13 cellular contexts compared by ENCODE assay signal in the genomic region with DNA sequence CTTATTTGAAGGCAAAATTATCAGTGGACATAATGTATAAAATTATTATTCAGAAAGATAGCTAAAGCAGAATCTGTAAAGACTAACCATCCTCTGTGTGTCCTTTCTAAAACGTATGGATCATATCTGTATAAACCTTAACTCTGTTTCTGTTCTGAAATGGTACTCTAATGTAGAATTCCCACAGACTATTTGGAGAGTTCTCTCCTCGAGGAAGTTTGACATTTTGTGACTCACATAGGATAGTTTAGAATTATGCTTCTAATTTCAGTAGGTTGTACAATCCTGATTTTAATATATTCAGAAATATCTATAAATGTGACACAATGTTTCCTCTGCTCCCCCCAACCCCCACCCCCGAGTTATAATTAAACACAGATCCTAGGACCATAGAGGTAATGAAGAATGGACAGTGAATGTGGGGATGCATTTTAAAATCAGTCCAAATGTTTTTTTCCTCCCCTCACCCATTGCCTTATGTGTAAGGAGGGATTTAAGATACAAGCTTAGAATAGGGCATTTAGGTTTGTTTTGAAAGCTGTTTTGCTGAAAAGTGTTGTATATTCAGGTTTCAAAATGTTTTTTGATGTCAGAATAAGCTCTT.
DNase-seq lines count a peak whose midpoint lies in the region; ATAC-seq and TF ChIP-seq lines count a peak whose summit lies in the region.
"Had no signal": no experiment of that assay in that cellular context is flagged by ENCODE, and none has a peak within 500 bp of the region (broad histone marks: within the 10 kb centered on the region; RNA-seq: fewer than 3 reads in every experiment).

No MANE protein-coding gene starts in this region.

- peaks cover 0 to 3% of the 10 kb centered on the region in 2 experiments; a peak in 2 of 5 replicates for H3K9me3 Mint-ChIP-seq in H9
- H3K9me3 Mint-ChIP-seq: CD8-positive, alpha-beta T cell; natural killer cell had no signal

- H3K9ac ChIP-seq in HUES64 (ENCODE audit: low read depth, low read length) (peak overlapping the region; percentile 62; the same call in 1 of the 2 replicates), mammary epithelial cell (ENCODE audit: insufficient read depth, low read length) (peak overlapping the region; percentile 63), H9 (ENCODE audit: extremely low read depth, insufficient read length, low read length) (no peak overlapping the region)

- H3K14ac ChIP-seq in H9 (ENCODE audit: insufficient read depth, low read length), result no peak overlapping the region

- no peak overlapping the region for H2BK12ac ChIP-seq in H9 (ENCODE audit: insufficient read length, low read depth, low read length)

- H4K91ac ChIP-seq in H9 (ENCODE audit: insufficient read length, low read depth, low read length), result no peak overlapping the region

- H3K27me3 ChIP-seq in HUES64 (ENCODE audit: insufficient read depth, low read length) (no peaks in the 10 kb centered on the region), mammary epithelial cell (ENCODE audit: insufficient read depth, low read length) (no peaks in the 10 kb centered on the region), tibial artery (no peaks in the 10 kb centered on the region), H9 (ENCODE audit: insufficient read depth, low read length) (no peaks in the 10 kb centered on the region)

- TF ChIP-seq CTCF in mammary epithelial cell (conservative IDR thresholded peaks at IDR 0.05 in 1 of 2, IDR thresholded peaks at IDR 0.05 in 1 of 2; ENCODE audit: extremely low read depth in 1 of 2, insufficient read depth in 1 of 2, low read depth in 1 of 2, low read length in 2 of 2), result no peak
- TF ChIP-seq CTCF in tibial artery (IDR thresholded peaks at IDR 0.05), result no peak
- TF ChIP-seq CTCF in H9 (conservative IDR thresholded peaks at IDR 0.05), result no peak

- no peak overlapping the region for H3K4ac ChIP-seq in H9 (ENCODE audit: low read depth, low read length)

- no peak overlapping the region for H4K8ac ChIP-seq in H9 (replicated peaks; ENCODE audit: insufficient read length, low read depth, low read length)

- no peak overlapping the region for H3T11ph ChIP-seq in H9 (ENCODE audit: low read length)

- ATAC-seq in HG02852 (IDR thresholded peaks at IDR 0.05; ENCODE audit: unreplicated experiment) (no peak), HG03025 (IDR thresholded peaks at IDR 0.05; ENCODE audit: low FRiP score, unreplicated experiment) (no peak)
- ATAC-seq: CD8-positive, alpha-beta T cell; natural killer cell had no signal

- H3K4me3 ChIP-seq in HUES64 (ENCODE audit: low read length) (no peak overlapping the region), mammary epithelial cell (replicated peaks in 1 of 3; ENCODE audit: insufficient read depth in 1 of 3, low read depth in 2 of 3, low read length in 3 of 3) (peak overlapping the region in 2 of 3 experiments; percentile 36 to 45), tibial artery (peak overlapping the region in 1 of 2 donors; percentile 30)

- H3K27ac Mint-ChIP-seq in H9, result peak overlapping the region in 1 of 3 experiments; percentile 95; a peak in 1 of 7 replicates
- H3K27ac Mint-ChIP-seq: CD8-positive, alpha-beta T cell; natural killer cell had no signal

- in situ Hi-C loops in mammary epithelial cell (cut with MboI; ENCODE audit: low sequenced_read_pairs in 2 of 2), result no loop called here

- no peaks in the 10 kb centered on the region for H3K79me1 ChIP-seq in H9 (ENCODE audit: insufficient read depth, low read depth, low read length, poor library complexity, severe bottlenecking)

- H2BK120ac ChIP-seq in H9 (ENCODE audit: low read depth, low read length, poor library complexity, severe bottlenecking), result no peak overlapping the region

- no peaks in the 10 kb centered on the region for H4K20me1 ChIP-seq in mammary epithelial cell (ENCODE audit: insufficient read depth, low read length)
- no peaks in the 10 kb centered on the region for H4K20me1 ChIP-seq in H9 (ENCODE audit: control insufficient read depth, insufficient read depth, insufficient read length)

- 100% methylated on average over 1 of the region's 3 CpGs for WGBS in HUES64
- WGBS in mammary epithelial cell (ENCODE audit: low coverage, missing lambda C conversion rate), result 0% methylated on average over 3 of the region's 3 CpGs
- WGBS in H9 (ENCODE audit: extremely low coverage, insufficient read length, low lambda C conversion rate), result no CpG with 5 or more reads among the region's 3 CpGs

- no peak overlapping the region for H2AK5ac ChIP-seq in H9 (ENCODE audit: insufficient read length, low read length)

- H3K23me2 ChIP-seq in H9 (ENCODE audit: insufficient read length, low read depth, low read length, poor library complexity, severe bottlenecking), result no peaks in the 10 kb centered on the region

- H3K79me2 ChIP-seq in mammary epithelial cell (ENCODE audit: insufficient read depth, low read length), result no peaks in the 10 kb centered on the region
- H3K79me2 ChIP-seq in H9 (ENCODE audit: insufficient read depth, low read length), result no peaks in the 10 kb centered on the region

- H4K5ac ChIP-seq in H9 (ENCODE audit: insufficient read length, low read depth, low read length), result no peak overlapping the region

- peak overlapping the region; percentile 91 for H2AFZ ChIP-seq in mammary epithelial cell (ENCODE audit: low read depth, low read length)
- no peak overlapping the region for H2AFZ ChIP-seq in H9 (ENCODE audit: low read length)

- H3K4me1 Mint-ChIP-seq in H9, result peaks cover 35% of the 10 kb centered on the region in 2 experiments

- no peak overlapping the region for H2BK15ac ChIP-seq in H9 (ENCODE audit: low read depth, low read length)

- H3K4me1 ChIP-seq in HUES64 (ENCODE audit: insufficient read depth, low read length) (peaks cover 59% of the 10 kb centered on the region), mammary epithelial cell (ENCODE audit: insufficient read depth, low read length) (peaks cover 5% of the 10 kb centered on the region), tibial artery (peaks cover 0 to 12% (median 0%) of the 10 kb centered on the region in 4 donors), H9 (ENCODE audit: insufficient read depth, low read length) (peaks cover 2% of the 10 kb centered on the region; the same call in 1 of the 2 replicates)

- BruUV-seq in mammary epithelial cell (replicated peaks; lab: Mats Ljungman, UMichigan), result TSS peak; percentile 76

- H3K27ac ChIP-seq in HUES64 (ENCODE audit: low read depth, low read length), result peak overlapping the region; percentile 7; the same call in 1 of the 2 replicates
- H3K27ac ChIP-seq in mammary epithelial cell (ENCODE audit: insufficient read depth, low read depth, low read length), result peak overlapping the region; percentile 86
- H3K27ac ChIP-seq in tibial artery, result peak overlapping the region; percentile 27 to 63
- no peak overlapping the region for H3K27ac ChIP-seq in H9 (ENCODE audit: insufficient read length, low read depth, low read length)
- H3K27ac ChIP-seq: WERI-Rb-1 had no signal

- no peak overlapping the region for H3K4me3 Mint-ChIP-seq in H9
- H3K4me3 Mint-ChIP-seq: CD8-positive, alpha-beta T cell; natural killer cell had no signal

- peak; percentile 2 for DNase-seq in mammary epithelial cell
- peak; percentile 6 for DNase-seq in medulla oblongata (ENCODE audit: extremely low spot score)
- no peak for DNase-seq in tibial artery
- no peak for DNase-seq in NCI-H2029 (lab: John Stamatoyannopoulos, UW)
- no peak for DNase-seq in H9
- DNase-seq: CD8-positive, alpha-beta T cell; natural killer cell; NCI-H1105 treated with DMSO at 0.1 percent for 48 hours; NCI-H524; WERI-Rb-1 had no signal

- no peak overlapping the region for H2BK20ac ChIP-seq in H9 (ENCODE audit: low read depth, low read length, poor library complexity, severe bottlenecking)

- H2BK5ac ChIP-seq in H9 (ENCODE audit: insufficient read length, low read length), result no peak overlapping the region

- intact Hi-C loops in mammary epithelial cell (cut with micrococcal nuclease) (no loop called here), tibial artery (cut with DNase I; ENCODE audit: low total_unique reads) (no loop called here)

- dilution Hi-C loops in mammary epithelial cell (cut with HindIII; ENCODE audit: low sequenced_read_pairs), result no loop called here

- H3K4me2 ChIP-seq in mammary epithelial cell (ENCODE audit: insufficient read depth, low read depth, low read length) (peak overlapping the region; percentile 94), H9 (ENCODE audit: insufficient read depth, insufficient read length, low read length) (no peak overlapping the region)

- CTCF ChIA-PET in mammary epithelial cell (lab: Charles Lee; ENCODE audit: low non-redundant PET), result interaction anchor here (0.6 kb wide), 1 partner anchor 830 kb away, joined by 6 read pairs; no protein-coding TSS in a partner anchor

- H3K56ac ChIP-seq in H9 (ENCODE audit: insufficient read length, low read depth, low read length), result no peak overlapping the region

- no peak overlapping the region for H3K18ac ChIP-seq in H9 (ENCODE audit: insufficient read length, low read depth, low read length)

- no peaks in the 10 kb centered on the region for H3K27me3 Mint-ChIP-seq in H9 (ENCODE audit: low read depth)

- no peak overlapping the region for H3K23ac ChIP-seq in H9 (ENCODE audit: insufficient read length, low read depth, low read length)

- H3K36me3 Mint-ChIP-seq in H9 (ENCODE audit: insufficient read depth in 1 of 3, low read depth in 3 of 3), result 0 out of 7 replicates have a peak, but pooled peaks cover 0 to 6% (median 0%) of the 10 kb centered on the region in 3 experiments
- H3K36me3 Mint-ChIP-seq: natural killer cell had no signal

- no peaks in the 10 kb centered on the region for H3K9me3 ChIP-seq in HUES64 (ENCODE audit: insufficient read depth, low read depth, low read length)
- no peaks in the 10 kb centered on the region for H3K9me3 ChIP-seq in mammary epithelial cell (replicated peaks; ENCODE audit: insufficient read depth, low read length)
- H3K9me3 ChIP-seq in tibial artery, result no peaks in the 10 kb centered on the region
- H3K9me3 ChIP-seq in H9 (ENCODE audit: control insufficient read depth, low read depth, low read length), result no peaks in the 10 kb centered on the region

- H3K36me3 ChIP-seq in HUES64 (ENCODE audit: insufficient read depth, low read length) (no peaks in the 10 kb centered on the region), mammary epithelial cell (ENCODE audit: insufficient read depth, low read length) (no peaks in the 10 kb centered on the region), tibial artery (no peaks in the 10 kb centered on the region)
- H3K36me3 ChIP-seq: WERI-Rb-1 had no signal

Comparison
In these comparisons a context has a peak if more than half of its experiments do, and no peak if none do; other contexts are left out.
1. DNase-seq: peak in mammary epithelial cell (single experiment) and medulla oblongata (single experiment); none in tibial artery (0 of 2), NCI-H2029 (single experiment) and H9 (single experiment).